ENCODE assay signal across 9 cellular contexts in the genomic region with DNA sequence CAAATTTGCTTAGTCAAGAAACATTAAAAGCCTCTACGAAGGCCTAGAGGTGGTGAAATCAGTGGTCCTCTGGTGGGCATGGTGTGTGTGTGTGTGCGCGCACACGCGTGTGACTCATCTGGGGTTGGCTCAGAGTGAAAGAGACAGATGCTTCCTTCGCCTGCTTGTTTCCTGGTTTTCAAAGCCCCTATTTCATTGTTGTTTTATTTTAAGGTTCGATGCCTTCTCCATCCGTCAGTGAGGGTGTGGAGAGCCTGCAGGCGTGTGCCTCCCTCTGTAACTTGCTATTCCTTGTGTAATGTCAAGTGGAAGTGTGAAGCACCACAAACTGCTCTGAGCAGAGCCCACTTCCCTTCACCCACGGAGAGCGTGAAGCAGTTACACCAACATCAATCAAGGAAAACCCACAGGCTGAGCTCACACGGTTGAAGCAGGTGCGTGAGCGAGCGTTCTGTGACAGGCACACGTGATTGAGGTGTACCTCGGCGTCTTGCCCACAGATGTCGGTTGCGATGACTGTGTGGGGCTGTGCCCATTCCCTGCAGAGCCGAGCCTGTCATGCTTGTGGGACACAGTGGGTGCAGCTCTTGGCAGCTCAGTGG.
DNase-seq lines count a peak whose midpoint lies in the region; ATAC-seq and TF ChIP-seq lines count a peak whose summit lies in the region.
"Had no signal": no experiment of that assay in that cellular context is flagged by ENCODE, and none has a peak within 500 bp of the region (broad histone marks: within the 10 kb centered on the region; RNA-seq: fewer than 3 reads in every experiment).

No MANE protein-coding gene starts in this region.

- no peak overlapping the region for H3K4me3 ChIP-seq in foreskin fibroblast (ENCODE audit: low read depth in 1 of 2, low read length in 2 of 2)

- H3K27me3 Mint-ChIP-seq in activated T-cell treated with anti-CD3 and anti-CD28 coated beads, Interleukin-2, amount 50 U/mL, for 72 hours (ENCODE audit: low read depth) = peaks cover 21% of the 10 kb centered on the region

- peak overlapping the region; percentile 78 to 82 for H3K4me3 Mint-ChIP-seq in activated T-cell treated with anti-CD3 and anti-CD28 coated beads, Interleukin-2, amount 50 U/mL, for 72 hours
- H3K4me3 Mint-ChIP-seq: neural crest cell had no signal

- H3K9me3 Mint-ChIP-seq in activated T-cell treated with anti-CD3 and anti-CD28 coated beads, Interleukin-2, amount 50 U/mL, for 72 hours = no peaks in the 10 kb centered on the region
- H3K9me3 Mint-ChIP-seq: neural crest cell had no signal

- DNase-seq in CD1c-positive myeloid dendritic cell (ENCODE audit: extremely low spot score) = peak; percentile 53
- peak; percentile 71 to 87 for DNase-seq in activated T-cell treated with anti-CD3 and anti-CD28 coated beads, Interleukin-2, amount 50 U/mL, for 72 hours
- no peak for DNase-seq in sciatic nerve (ENCODE audit: low spot score)
- no peak for DNase-seq in NCI-H128 (lab: John Stamatoyannopoulos, UW; ENCODE audit: unreplicated experiment)
- DNase-seq in amniotic stem cell (lab: John Stamatoyannopoulos, UW) = no peak
- DNase-seq in foreskin fibroblast = no peak

- no peaks in the 10 kb centered on the region for H3K36me3 Mint-ChIP-seq in activated T-cell treated with anti-CD3 and anti-CD28 coated beads, Interleukin-2, amount 50 U/mL, for 72 hours (ENCODE audit: insufficient read depth in 2 of 2)

- H3K4me1 Mint-ChIP-seq in activated T-cell treated with anti-CD3 and anti-CD28 coated beads, Interleukin-2, amount 50 U/mL, for 72 hours (ENCODE audit: low read depth) = peaks cover 71% of the 10 kb centered on the region

- peak; percentile 78 for ATAC-seq in GM19463 (IDR thresholded peaks at IDR 0.05; ENCODE audit: unreplicated experiment)
- peak; percentile 53 for ATAC-seq in HG03565 (IDR thresholded peaks at IDR 0.05; ENCODE audit: unreplicated experiment)
- ATAC-seq in activated T-cell treated with anti-CD3 and anti-CD28 coated beads, Interleukin-2, amount 50 U/mL, for 72 hours (replicated peaks in 1 of 2) = peak; percentile 91 to 92
- peak; percentile 72 for ATAC-seq in sciatic nerve

- peak overlapping the region; percentile 84 for H3K27ac Mint-ChIP-seq in activated T-cell treated with anti-CD3 and anti-CD28 coated beads, Interleukin-2, amount 50 U/mL, for 72 hours

- intact Hi-C loops in sciatic nerve (cut with DNase I) = no loop called here

- TF ChIP-seq CTCF in foreskin fibroblast (IDR thresholded peaks at IDR 0.05; ENCODE audit: low read depth, low read length) = no peak

Comparison
In these comparisons a context has a peak if more than half of its experiments do, and no peak if none do; other contexts are left out.
1. DNase-seq: peak in CD1c-positive myeloid dendritic cell (single experiment) and activated T-cell treated with anti-CD3 and anti-CD28 coated beads, Interleukin-2, amount 50 U/mL, for 72 hours (2 of 2); none in sciatic nerve (single experiment), NCI-H128 (single experiment), amniotic stem cell (single experiment) and foreskin fibroblast (0 of 2).
2. Peak in every context shown above with its lines, with median percentiles within 50 percentile points of each other: ATAC-seq.